ENCODE assay signal across 26 cellular contexts in the genomic region with DNA sequence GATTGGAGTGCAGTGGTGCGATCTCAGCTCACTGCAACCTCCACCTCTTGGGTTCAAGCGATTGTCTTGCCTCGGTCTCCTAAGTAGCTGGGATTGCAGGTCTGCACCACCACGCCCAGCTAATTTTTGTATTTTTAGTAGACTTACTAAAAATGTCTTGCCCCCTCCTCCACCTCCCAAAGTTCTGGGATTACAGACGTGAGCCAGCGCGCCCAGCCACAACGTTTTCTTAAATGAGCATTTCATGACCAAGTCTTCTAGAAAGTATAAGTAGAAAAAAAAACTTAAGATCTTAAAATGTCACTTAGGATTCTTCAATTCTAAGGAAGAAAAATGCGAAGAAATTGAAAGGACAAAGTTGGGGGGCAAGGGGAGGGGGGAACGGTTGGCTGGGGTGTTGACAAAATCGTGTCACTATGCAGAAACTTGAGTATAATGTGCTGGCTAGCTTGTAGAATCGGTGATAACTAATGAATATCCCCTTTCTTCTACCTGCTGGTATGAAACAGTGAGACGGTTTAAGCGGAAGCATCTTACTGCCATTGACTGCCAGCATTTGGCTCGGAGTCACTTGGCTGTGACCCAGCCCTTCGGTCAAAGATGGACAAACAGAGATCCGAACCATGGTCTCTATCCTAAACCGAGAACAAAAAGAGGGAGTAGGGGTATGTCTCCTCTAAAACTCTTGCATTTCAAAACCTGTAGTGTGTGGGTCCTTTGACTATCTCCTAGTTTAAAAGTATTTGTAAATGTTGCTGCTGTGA.
"Had no signal": no experiment of that assay in that cellular context is flagged by ENCODE, and none has a peak within 500 bp of the region (broad histone marks: within the 10 kb centered on the region; RNA-seq: fewer than 3 reads in every experiment).

No MANE protein-coding gene starts in this region.

- H3K4me3 ChIP-seq: gastrocnemius medialis, hepatocyte, lower lobe of right lung, sigmoid colon, upper lobe of left lung, vagina had no signal

- H3K9me3 Mint-ChIP-seq: activated B cell treated with CpG ODN at 0.5 μM for 24 hours; stimulated activated naive CD8-positive, alpha-beta T cell treated with anti-CD3 and anti-CD28 coated beads, Interleukin-15, Interleukin-2, amounts not matched to agents 100 ng/mL and 50 ng/mL, for 24 hours had no signal

- H2AFZ ChIP-seq: hepatocyte had no signal

- H3K27me3 ChIP-seq: gastrocnemius medialis, hepatocyte, sigmoid colon, upper lobe of left lung, vagina had no signal

- H3K27ac ChIP-seq: epithelial cell of prostate, gastrocnemius medialis, hepatocyte, lower lobe of right lung, sigmoid colon, upper lobe of left lung, vagina had no signal

- ATAC-seq: activated CD8-positive, alpha-beta T cell treated with anti-CD3 and anti-CD28 coated beads for 36 hours; activated T-cell treated with anti-CD3 and anti-CD28 coated beads, Interleukin-2, amount 50 U/mL, for 72 hours; gastrocnemius medialis; lower lobe of right lung; naive thymus-derived CD8-positive, alpha-beta T cell; stimulated activated effector memory CD8-positive, alpha-beta T cell treated with anti-CD3 and anti-CD28 coated beads, Interleukin-12 subunit alpha, Interleukin-12 subunit beta, amount 100 ng/mL, for 72 hours; T-helper 17 cell had no signal

- H3K27ac Mint-ChIP-seq: activated B cell treated with CpG ODN at 0.5 μM for 24 hours; activated CD8-positive, alpha-beta T cell treated with anti-CD3 and anti-CD28 coated beads for 36 hours; activated T-cell treated with anti-CD3 and anti-CD28 coated beads, Interleukin-2, amount 50 U/mL, for 72 hours; progenitor cell of endocrine pancreas; stimulated activated effector memory CD8-positive, alpha-beta T cell treated with anti-CD3 and anti-CD28 coated beads, Interleukin-12 subunit alpha, Interleukin-12 subunit beta, amount 100 ng/mL, for 72 hours; stimulated activated naive CD8-positive, alpha-beta T cell treated with anti-CD3 and anti-CD28 coated beads, Interleukin-15, Interleukin-2, amounts not matched to agents 100 ng/mL and 50 ng/mL, for 24 hours; T-helper 17 cell had no signal

- H3K9me3 ChIP-seq: gastrocnemius medialis, lower lobe of right lung, sigmoid colon, vagina had no signal

- H3K27me3 Mint-ChIP-seq: activated B cell treated with CpG ODN at 0.5 μM for 24 hours; activated CD8-positive, alpha-beta T cell treated with anti-CD3 and anti-CD28 coated beads for 36 hours; naive thymus-derived CD8-positive, alpha-beta T cell; progenitor cell of endocrine pancreas; stimulated activated naive CD8-positive, alpha-beta T cell treated with anti-CD3 and anti-CD28 coated beads, Interleukin-15, Interleukin-2, amounts not matched to agents 100 ng/mL and 50 ng/mL, for 24 hours; T-helper 17 cell had no signal

- H3K4me3 Mint-ChIP-seq: activated B cell treated with CpG ODN at 0.5 μM for 24 hours; activated CD8-positive, alpha-beta T cell treated with anti-CD3 and anti-CD28 coated beads for 36 hours; activated T-cell treated with anti-CD3 and anti-CD28 coated beads, Interleukin-2, amount 50 U/mL, for 72 hours; naive thymus-derived CD8-positive, alpha-beta T cell; stimulated activated effector memory CD8-positive, alpha-beta T cell treated with anti-CD3 and anti-CD28 coated beads, Interleukin-12 subunit alpha, Interleukin-12 subunit beta, amount 100 ng/mL, for 72 hours; stimulated activated naive CD8-positive, alpha-beta T cell treated with anti-CD3 and anti-CD28 coated beads, Interleukin-15, Interleukin-2, amounts not matched to agents 100 ng/mL and 50 ng/mL, for 24 hours; T-helper 17 cell had no signal

- DNase-seq: activated B cell treated with CpG ODN at 0.5 μM for 24 hours; activated CD4-positive, alpha-beta T cell treated with anti-CD3 and anti-CD28 coated beads, Interleukin-2, amount 50 U/mL, for 1 hour; activated CD8-positive, alpha-beta T cell treated with anti-CD3 and anti-CD28 coated beads for 36 hours; activated gamma-delta T cell treated with Interleukin-2 at 50 U/mL for 16 hours; activated naive CD4-positive, alpha-beta T cell treated with anti-CD3 and anti-CD28 coated beads, Interleukin-2, amount 50 U/mL, for 16 hours; activated T-cell treated with anti-CD3 and anti-CD28 coated beads for 4 hours; activated T-cell treated with anti-CD3 and anti-CD28 coated beads, Interleukin-2, amount 50 U/mL, for 72 hours; amniotic stem cell; dermis blood vessel endothelial cell; effector CD4-positive, alpha-beta T cell; gastrocnemius medialis; islet precursor cell; lower lobe of right lung; mesenchymal stem cell; naive thymus-derived CD8-positive, alpha-beta T cell; sigmoid colon; small intestine; stimulated activated CD4-positive, alpha-beta T cell treated with anti-CD3 and anti-CD28 coated beads, Interleukin-4, amount 100 ng/mL, for 24 hours; T-helper 17 cell; upper lobe of left lung had no signal

- H3K4me2 ChIP-seq: hepatocyte had no signal
